In the genomic region with DNA sequence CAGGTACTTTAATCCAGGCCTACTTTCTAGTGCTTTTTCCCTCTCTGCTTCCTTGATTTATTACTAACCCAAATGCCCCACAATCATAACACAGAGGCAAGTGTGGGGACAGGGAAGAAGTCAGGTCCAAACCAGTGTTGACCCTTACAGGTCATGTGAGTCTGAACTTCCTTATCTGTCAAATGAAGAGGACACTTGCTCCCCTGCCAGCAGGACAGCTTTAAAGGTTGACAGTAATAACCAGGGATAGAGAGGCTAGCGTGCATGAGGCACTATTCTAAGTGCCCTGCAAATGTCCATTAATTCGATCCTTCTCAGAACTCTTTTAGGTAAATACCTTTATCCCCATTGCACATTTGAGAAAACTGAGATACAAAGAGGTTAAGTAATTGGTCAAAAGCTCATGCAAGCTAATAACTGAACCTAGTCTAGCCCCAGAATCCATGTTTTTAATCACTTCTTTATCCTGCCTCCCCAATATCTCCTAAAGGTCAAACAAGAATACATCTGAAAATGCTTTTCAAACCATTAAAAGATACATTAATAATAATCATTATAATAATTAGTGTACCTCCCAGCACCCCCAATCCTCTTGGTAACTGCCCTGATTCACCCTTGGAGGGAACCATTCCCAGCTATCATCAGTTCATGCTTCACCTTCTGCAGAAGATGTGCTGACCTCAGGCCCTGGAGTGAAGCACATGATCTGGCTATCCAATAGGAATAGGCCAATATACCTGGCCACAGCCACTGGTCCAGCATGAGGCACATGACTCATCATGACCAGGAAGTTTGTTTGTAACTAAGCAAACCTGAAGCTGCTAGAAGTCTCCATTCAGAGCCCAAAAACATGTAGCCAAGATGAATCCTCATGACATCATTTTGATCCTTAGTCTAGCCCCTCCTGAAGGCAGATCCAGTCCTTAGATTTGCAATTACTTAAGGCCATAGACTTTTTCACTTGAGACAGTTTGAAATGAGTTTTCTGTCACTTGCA, we compare ENCODE assay signal across 1 cellular context.
TF ChIP-seq lines count a peak whose summit lies in the region.

No MANE protein-coding gene starts in this region.

TF ChIP-seq in K562, 482 proteins besides CTCF, POLR2A, EP300 and RAD21 (continued from another document):
- TF ChIP-seq, protein P1, sequence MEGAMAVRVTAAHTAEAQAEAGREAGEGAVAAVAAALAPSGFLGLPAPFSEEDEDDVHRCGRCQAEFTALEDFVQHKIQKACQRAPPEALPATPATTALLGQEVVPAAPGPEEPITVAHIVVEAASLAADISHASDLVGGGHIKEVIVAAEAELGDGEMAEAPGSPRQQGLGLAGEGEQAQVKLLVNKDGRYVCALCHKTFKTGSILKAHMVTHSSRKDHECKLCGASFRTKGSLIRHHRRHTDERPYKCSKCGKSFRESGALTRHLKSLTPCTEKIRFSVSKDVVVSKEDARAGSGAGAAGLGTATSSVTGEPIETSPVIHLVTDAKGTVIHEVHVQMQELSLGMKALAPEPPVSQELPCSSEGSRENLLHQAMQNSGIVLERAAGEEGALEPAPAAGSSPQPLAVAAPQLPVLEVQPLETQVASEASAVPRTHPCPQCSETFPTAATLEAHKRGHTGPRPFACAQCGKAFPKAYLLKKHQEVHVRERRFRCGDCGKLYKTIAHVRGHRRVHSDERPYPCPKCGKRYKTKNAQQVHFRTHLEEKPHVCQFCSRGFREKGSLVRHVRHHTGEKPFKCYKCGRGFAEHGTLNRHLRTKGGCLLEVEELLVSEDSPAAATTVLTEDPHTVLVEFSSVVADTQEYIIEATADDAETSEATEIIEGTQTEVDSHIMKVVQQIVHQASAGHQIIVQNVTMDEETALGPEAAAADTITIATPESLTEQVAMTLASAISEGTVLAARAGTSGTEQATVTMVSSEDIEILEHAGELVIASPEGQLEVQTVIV (CRISPR knock-in tag; IDR thresholded peaks at IDR 0.05; ENCODE audit: borderline replicate concordance): no peak
- TF ChIP-seq NFE2 (IDR thresholded peaks at IDR 0.05; ENCODE audit: low read depth) (peak; percentile 69), ZNF12 (CRISPR knock-in tag; IDR thresholded peaks at IDR 0.05) (no peak), OTX1 (CRISPR knock-in tag; IDR thresholded peaks at IDR 0.05) (no peak)
- TF ChIP-seq, protein P2, sequence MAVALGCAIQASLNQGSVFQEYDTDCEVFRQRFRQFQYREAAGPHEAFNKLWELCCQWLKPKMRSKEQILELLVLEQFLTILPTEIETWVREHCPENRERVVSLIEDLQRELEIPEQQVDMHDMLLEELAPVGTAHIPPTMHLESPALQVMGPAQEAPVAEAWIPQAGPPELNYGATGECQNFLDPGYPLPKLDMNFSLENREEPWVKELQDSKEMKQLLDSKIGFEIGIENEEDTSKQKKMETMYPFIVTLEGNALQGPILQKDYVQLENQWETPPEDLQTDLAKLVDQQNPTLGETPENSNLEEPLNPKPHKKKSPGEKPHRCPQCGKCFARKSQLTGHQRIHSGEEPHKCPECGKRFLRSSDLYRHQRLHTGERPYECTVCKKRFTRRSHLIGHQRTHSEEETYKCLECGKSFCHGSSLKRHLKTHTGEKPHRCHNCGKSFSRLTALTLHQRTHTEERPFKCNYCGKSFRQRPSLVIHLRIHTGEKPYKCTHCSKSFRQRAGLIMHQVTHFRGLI (CRISPR knock-in tag; IDR thresholded peaks at IDR 0.05): no peak
